ENCODE assay signal across 14 cellular contexts in genomic region chr6:72524011-72524645, GRCh38.
DNase-seq lines count a peak whose midpoint lies in the region; ATAC-seq and TF ChIP-seq lines count a peak whose summit lies in the region.
"Had no signal": no experiment of that assay in that cellular context is flagged by ENCODE, and none has a peak within 500 bp of the region (broad histone marks: within the 10 kb centered on the region; RNA-seq: fewer than 3 reads in every experiment).

No MANE protein-coding gene starts in this region.

- POLR2A ChIA-PET in activated CD8-positive, alpha-beta T cell treated with anti-CD3 and anti-CD28 coated beads for 36 hours (lab: Charles Lee), result no interaction called here
- POLR2A ChIA-PET in activated CD8-positive, alpha-beta T cell treated with anti-CD3 and anti-CD28 coated beads, Interleukin-2, amount 10 ng/mL, durations not matched to agents 7 days and 5 days (lab: Charles Lee), result no interaction called here

- H3K27me3 ChIP-seq in uterus (no peaks in the 10 kb centered on the region), right lobe of liver (no peaks in the 10 kb centered on the region)
- H3K27me3 ChIP-seq: cardiac muscle cell, thyroid gland had no signal

- H3K27ac Mint-ChIP-seq in activated CD8-positive, alpha-beta T cell treated with anti-CD3 and anti-CD28 coated beads for 36 hours, result no peak overlapping the region
- H3K27ac Mint-ChIP-seq in activated CD8-positive, alpha-beta T cell treated with anti-CD3 and anti-CD28 coated beads, Interleukin-2, amount 10 ng/mL, durations not matched to agents 7 days and 5 days, result no peak overlapping the region
- H3K27ac Mint-ChIP-seq: activated B cell treated with CpG ODN at 0.5 μM for 24 hours, HFFc6 had no signal

- H3K36me3 Mint-ChIP-seq in activated CD8-positive, alpha-beta T cell treated with anti-CD3 and anti-CD28 coated beads for 36 hours (ENCODE audit: low read depth), result no peaks in the 10 kb centered on the region
- no peaks in the 10 kb centered on the region for H3K36me3 Mint-ChIP-seq in activated CD8-positive, alpha-beta T cell treated with anti-CD3 and anti-CD28 coated beads, Interleukin-2, amount 10 ng/mL, durations not matched to agents 7 days and 5 days (ENCODE audit: low read depth)

- intact Hi-C loops in activated CD8-positive, alpha-beta T cell treated with anti-CD3 and anti-CD28 coated beads for 36 hours (cut with micrococcal nuclease), result no loop called here
- intact Hi-C loops in uterus (cut with DNase I; ENCODE audit: low total_unique reads) (no loop called here), right lobe of liver (cut with DNase I) (no loop called here)

- no peak overlapping the region for H3K4me3 Mint-ChIP-seq in activated CD8-positive, alpha-beta T cell treated with anti-CD3 and anti-CD28 coated beads for 36 hours
- no peak overlapping the region for H3K4me3 Mint-ChIP-seq in activated CD8-positive, alpha-beta T cell treated with anti-CD3 and anti-CD28 coated beads, Interleukin-2, amount 10 ng/mL, durations not matched to agents 7 days and 5 days
- H3K4me3 Mint-ChIP-seq: activated B cell treated with CpG ODN at 0.5 μM for 24 hours, HFFc6 had no signal

- ATAC-seq in activated CD8-positive, alpha-beta T cell treated with anti-CD3 and anti-CD28 coated beads for 36 hours, result peak; percentile 56
- ATAC-seq in activated CD8-positive, alpha-beta T cell treated with anti-CD3 and anti-CD28 coated beads, Interleukin-2, amount 10 ng/mL, durations not matched to agents 7 days and 5 days, result no peak
- ATAC-seq in HG03565 (IDR thresholded peaks at IDR 0.05; ENCODE audit: unreplicated experiment) (peak; percentile 44), HG02840 (IDR thresholded peaks at IDR 0.05; ENCODE audit: low FRiP score, unreplicated experiment) (no peak), right lobe of liver (no peak)
- peak; percentile 63 for ATAC-seq in stimulated activated naive CD8-positive, alpha-beta T cell treated with anti-CD3 and anti-CD28 coated beads, Interleukin-15, Interleukin-2, amounts not matched to agents 100 U/mL and 50 U/mL, for 24 hours

- CTCF ChIA-PET in activated CD8-positive, alpha-beta T cell treated with anti-CD3 and anti-CD28 coated beads for 36 hours (lab: Charles Lee), result interaction anchor here (1.0 to 2.0 kb wide), 4 partner anchors 64 to 606 kb away, joined by 3 to 6 read pairs (median 4); no protein-coding TSS in a partner anchor
- CTCF ChIA-PET in activated CD8-positive, alpha-beta T cell treated with anti-CD3 and anti-CD28 coated beads, Interleukin-2, amount 10 ng/mL, durations not matched to agents 7 days and 5 days (lab: Charles Lee), result interaction anchor here (2.3 kb wide), 1 partner anchor 606 kb away, joined by 7 read pairs; no protein-coding TSS in a partner anchor

- H3K4me1 ChIP-seq in uterus (no peaks in the 10 kb centered on the region), right lobe of liver (no peaks in the 10 kb centered on the region)
- H3K4me1 ChIP-seq: thyroid gland had no signal

- WGBS in right lobe of liver (ENCODE audit: insufficient coverage, low coverage, low lambda C conversion rate, missing lambda C conversion rate), result 58% methylated on average over 4 of the region's 6 CpGs

- H3K27ac ChIP-seq in uterus (no peak overlapping the region), right lobe of liver (no peak overlapping the region)
- H3K27ac ChIP-seq: cardiac muscle cell, thyroid gland had no signal

- no peak for DNase-seq in activated CD8-positive, alpha-beta T cell treated with anti-CD3 and anti-CD28 coated beads for 36 hours
- no peak for DNase-seq in activated CD8-positive, alpha-beta T cell treated with anti-CD3 and anti-CD28 coated beads, Interleukin-2, amount 10 ng/mL, durations not matched to agents 7 days and 5 days
- peak; percentile 97 for DNase-seq in NCI-H82 treated with DMSO at 0.1 percent for 48 hours (lab: John Stamatoyannopoulos, UW; ENCODE audit: unreplicated experiment)
- no peak for DNase-seq in stimulated activated naive CD8-positive, alpha-beta T cell treated with anti-CD3 and anti-CD28 coated beads, Interleukin-15, Interleukin-2, amounts not matched to agents 100 U/mL and 50 U/mL, for 24 hours
- no peak for DNase-seq in uterus
- no peak for DNase-seq in right lobe of liver
- DNase-seq: activated B cell treated with CpG ODN at 0.5 μM for 24 hours; activated effector memory CD4-positive, alpha-beta T cell treated with Interleukin-2 at 50 U/mL for 16 hours; HFFc6; NCI-H2227 treated with DMSO at 0.1 percent for 48 hours; thyroid gland had no signal

- H3K36me3 ChIP-seq in uterus, result no peaks in the 10 kb centered on the region
- H3K36me3 ChIP-seq in right lobe of liver, result no peaks in the 10 kb centered on the region
- H3K36me3 ChIP-seq: cardiac muscle cell, thyroid gland had no signal

- no peaks in the 10 kb centered on the region for H3K4me1 Mint-ChIP-seq in activated CD8-positive, alpha-beta T cell treated with anti-CD3 and anti-CD28 coated beads for 36 hours (ENCODE audit: low read depth)
- no peaks in the 10 kb centered on the region for H3K4me1 Mint-ChIP-seq in activated CD8-positive, alpha-beta T cell treated with anti-CD3 and anti-CD28 coated beads, Interleukin-2, amount 10 ng/mL, durations not matched to agents 7 days and 5 days (ENCODE audit: low read depth)
- H3K4me1 Mint-ChIP-seq: activated B cell treated with CpG ODN at 0.5 μM for 24 hours had no signal

- peaks cover 9% of the 10 kb centered on the region for H3K27me3 Mint-ChIP-seq in activated CD8-positive, alpha-beta T cell treated with anti-CD3 and anti-CD28 coated beads for 36 hours
- H3K27me3 Mint-ChIP-seq in activated CD8-positive, alpha-beta T cell treated with anti-CD3 and anti-CD28 coated beads, Interleukin-2, amount 10 ng/mL, durations not matched to agents 7 days and 5 days (ENCODE audit: low read depth), result peaks cover 10% of the 10 kb centered on the region

- TF ChIP-seq POLR2A in uterus (IDR thresholded peaks at IDR 0.05) (no peak), right lobe of liver (IDR thresholded peaks at IDR 0.05) (no peak)

- no peak for TF ChIP-seq CTCF in activated CD8-positive, alpha-beta T cell treated with anti-CD3 and anti-CD28 coated beads for 36 hours (IDR thresholded peaks at IDR 0.05)
- TF ChIP-seq CTCF in uterus (IDR thresholded peaks at IDR 0.05), result no peak
- no peak for TF ChIP-seq CTCF in right lobe of liver (IDR thresholded peaks at IDR 0.05)

- H3K4me3 ChIP-seq in uterus (no peak overlapping the region), right lobe of liver (no peak overlapping the region)
- H3K4me3 ChIP-seq: cardiac muscle cell, thyroid gland had no signal

- H3K9me3 Mint-ChIP-seq in activated CD8-positive, alpha-beta T cell treated with anti-CD3 and anti-CD28 coated beads for 36 hours, result no peaks in the 10 kb centered on the region
- no peaks in the 10 kb centered on the region for H3K9me3 Mint-ChIP-seq in activated CD8-positive, alpha-beta T cell treated with anti-CD3 and anti-CD28 coated beads, Interleukin-2, amount 10 ng/mL, durations not matched to agents 7 days and 5 days (ENCODE audit: insufficient read depth)
- H3K9me3 Mint-ChIP-seq: activated B cell treated with CpG ODN at 0.5 μM for 24 hours, HFFc6 had no signal

- no peaks in the 10 kb centered on the region for H3K9me3 ChIP-seq in uterus
- H3K9me3 ChIP-seq in right lobe of liver, result no peaks in the 10 kb centered on the region
- H3K9me3 ChIP-seq: thyroid gland had no signal

Comparison
In these comparisons a context has a peak if more than half of its experiments do, and no peak if none do; other contexts are left out.
1. ATAC-seq: peak in activated CD8-positive, alpha-beta T cell treated with anti-CD3 and anti-CD28 coated beads for 36 hours (single experiment), HG03565 (single experiment) and stimulated activated naive CD8-positive, alpha-beta T cell treated with anti-CD3 and anti-CD28 coated beads, Interleukin-15, Interleukin-2, amounts not matched to agents 100 U/mL and 50 U/mL, for 24 hours (single experiment); none in activated CD8-positive, alpha-beta T cell treated with anti-CD3 and anti-CD28 coated beads, Interleukin-2, amount 10 ng/mL, durations not matched to agents 7 days and 5 days (single experiment), HG02840 (single experiment) and right lobe of liver (0 of 4).